In the genomic region with DNA sequence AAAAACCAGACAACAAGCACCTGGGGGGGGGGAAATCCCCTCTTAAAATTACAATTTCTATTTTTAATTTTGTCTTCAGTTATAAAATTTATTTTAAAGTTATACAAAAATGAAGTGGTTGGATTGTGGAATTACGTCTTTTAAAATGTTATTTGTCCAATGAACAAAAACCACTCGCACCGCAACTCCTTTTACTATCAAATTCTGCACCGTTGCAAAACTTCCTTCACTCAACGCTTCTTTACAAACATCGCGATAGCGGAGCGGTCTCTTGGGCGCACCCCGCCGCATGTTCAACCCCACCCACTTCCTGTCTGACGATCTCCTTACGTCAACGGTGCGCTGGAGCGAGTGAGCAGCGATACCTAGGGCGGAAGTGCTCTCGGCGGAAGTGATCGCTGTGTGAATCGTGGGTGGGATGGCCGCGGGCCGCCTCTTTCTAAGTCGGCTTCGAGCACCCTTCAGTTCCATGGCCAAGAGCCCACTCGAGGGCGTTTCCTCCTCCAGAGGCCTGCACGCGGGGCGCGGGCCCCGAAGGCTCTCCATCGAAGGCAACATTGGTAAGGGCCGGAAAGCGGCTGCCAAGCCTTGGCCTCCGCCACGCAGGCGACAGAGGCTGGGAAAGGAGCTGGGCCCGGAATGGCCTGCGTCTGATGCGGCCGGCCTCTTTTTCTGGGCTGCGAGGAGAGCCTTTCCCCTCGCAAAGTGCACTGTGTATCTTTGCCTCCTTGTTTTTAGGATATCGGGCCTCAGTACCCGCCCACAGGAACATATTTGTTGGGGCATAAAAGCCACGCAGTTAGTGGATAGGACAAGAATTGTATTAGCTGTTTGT, we compare ENCODE assay signal across 8 cellular contexts. TPM values are rescaled to one million over a fixed set of nuclear protein-coding genes. Genes with fewer than 3 reads are reported as not detected.
A peak's percentile ranks its signal among the peaks of the same experiment; 100 is the strongest.
DNase-seq lines count a peak whose midpoint lies in the region; ATAC-seq and TF ChIP-seq lines count a peak whose summit lies in the region.

Gene DGUOK, plus strand, starts transcription at position 388 of the 835 bp plus-strand sequence. Its CDS starts 31 bp downstream, at position 419.

- H3K27ac ChIP-seq in CD8-positive, alpha-beta memory T cell (ENCODE audit: low read depth, low read length), result peak within 1 kb of the TSS; percentile 99
- H3K27ac ChIP-seq in lower lobe of right lung, result peak within 1 kb of the TSS; percentile 99

- POLR2A ChIA-PET in CD8-positive, alpha-beta memory T cell (lab: Charles Lee), result interaction anchor here (0.6 to 1.2 kb wide), 11 partner anchors 9 to 272 kb away, joined by 3 to 10 read pairs (median 3); partner anchors contain the start of genes MOB1A, MTHFD2 and TPRKB

- H3K4me3 ChIP-seq in CD8-positive, alpha-beta memory T cell (ENCODE audit: low read length), result peak within 1 kb of the TSS; percentile 82
- peak within 1 kb of the TSS; percentile 86 for H3K4me3 ChIP-seq in lower lobe of right lung

- ATAC-seq in GM19468 (IDR thresholded peaks at IDR 0.05; ENCODE audit: extremely low read depth, unreplicated experiment) (peak; percentile 98), lower lobe of right lung (peak; percentile 100)

- peak; percentile 92 to 99 (median 97) for DNase-seq in CD8-positive, alpha-beta memory T cell
- DNase-seq in HS-5 (ENCODE audit: low read depth), result peak; percentile 93
- peak; percentile 96 for DNase-seq in NK-92 treated with Interleukin-12 subunit alpha and Interleukin-12 subunit beta, amount 100 ng/mL, for 24 hours (lab: John Stamatoyannopoulos, UW)
- DNase-seq in activated CD8-positive, alpha-beta memory T cell treated with anti-CD3 and anti-CD28 coated beads for 24 hours, result peak; percentile 94
- peak; percentile 96 for DNase-seq in effector CD4-positive, alpha-beta T cell
- peak; percentile 99 for DNase-seq in lower lobe of right lung
- peak; percentile 90 to 97 (median 97) for DNase-seq in stimulated activated CD4-positive, alpha-beta T cell treated with anti-CD3 and anti-CD28 coated beads, TNF-alpha, amount 100 ng/mL, for 24 hours (ENCODE audit: low read depth in 3 of 3)

- peak within 1 kb of the TSS; percentile 97 to 99 (median 99) for H3K27ac Mint-ChIP-seq in CD8-positive, alpha-beta memory T cell

- H3K27me3 ChIP-seq in CD8-positive, alpha-beta memory T cell (ENCODE audit: insufficient read depth, low read length, poor library complexity, severe bottlenecking), result no peaks in the 10 kb centered on the region
- H3K27me3 ChIP-seq in lower lobe of right lung (ENCODE audit: low read depth), result no peaks in the 10 kb centered on the region

- no peaks in the 10 kb centered on the region for H3K36me3 ChIP-seq in CD8-positive, alpha-beta memory T cell (ENCODE audit: insufficient read depth, low read length)
- H3K36me3 ChIP-seq in lower lobe of right lung, result peaks cover 5% of the 10 kb centered on the region

- H3K36me3 Mint-ChIP-seq in CD8-positive, alpha-beta memory T cell, result peaks cover 0 to 21% (median 11%) of the 10 kb centered on the region in 3 donors

- H3K27me3 Mint-ChIP-seq in CD8-positive, alpha-beta memory T cell, result no peaks in the 10 kb centered on the region

- H3K4me3 Mint-ChIP-seq in CD8-positive, alpha-beta memory T cell, result peak within 1 kb of the TSS; percentile 81 to 96 (median 93)

- TF ChIP-seq CTCF in lower lobe of right lung (IDR thresholded peaks at IDR 0.05), result no peak

- no peaks in the 10 kb centered on the region for H3K9me3 ChIP-seq in CD8-positive, alpha-beta memory T cell (ENCODE audit: low read length)
- H3K9me3 ChIP-seq in lower lobe of right lung, result no peaks in the 10 kb centered on the region

- no peaks in the 10 kb centered on the region for H3K9me3 Mint-ChIP-seq in CD8-positive, alpha-beta memory T cell

- intact Hi-C loops in lower lobe of right lung (cut with DNase I), result no loop called here

- CTCF ChIA-PET in CD8-positive, alpha-beta memory T cell (lab: Charles Lee), result interaction anchor here (0.5 to 1.8 kb wide), 5 partner anchors 9 to 193 kb away, joined by 3 to 4 read pairs (median 3); no protein-coding TSS in a partner anchor

- peaks cover 47 to 57% (median 55%) of the 10 kb centered on the region in 3 donors for H3K4me1 Mint-ChIP-seq in CD8-positive, alpha-beta memory T cell

- H3K4me1 ChIP-seq in CD8-positive, alpha-beta memory T cell (ENCODE audit: insufficient read depth, low read length), result peaks cover 46% of the 10 kb centered on the region
- peaks cover 38% of the 10 kb centered on the region for H3K4me1 ChIP-seq in lower lobe of right lung

RNA-seq across cellular contexts. Expression of gene DGUOK, which starts in this region (rescaled TPM):
- total RNA-seq in CD8-positive, alpha-beta memory T cell, result 10 to 100 TPM; 96.6 to 98.8 TPM
- polyA plus RNA-seq in CD8-positive, alpha-beta memory T cell, result 188 TPM
- total RNA-seq in lower lobe of right lung, result 38.0 TPM

Comparison
In these comparisons a context has a peak if more than half of its experiments do, and no peak if none do; other contexts are left out.
1. Peak in every context shown above with its lines: DNase-seq, ATAC-seq, H3K4me3 ChIP-seq and H3K27ac ChIP-seq.